ENCODE assay signal across 21 cellular contexts in genomic region chr12:41621288-41621687, GRCh38.
"Had no signal": no experiment of that assay in that cellular context is flagged by ENCODE, and none has a peak within 500 bp of the region (broad histone marks: within the 10 kb centered on the region; RNA-seq: fewer than 3 reads in every experiment).

No MANE protein-coding gene starts in this region.

- H3K4me3 ChIP-seq: cardiac muscle cell, lung, spleen had no signal

- H3K4me1 ChIP-seq: spleen had no signal

- ATAC-seq: activated CD8-positive, alpha-beta memory T cell treated with anti-CD3 and anti-CD28 coated beads, Interleukin-2, amount 10 ng/mL, durations not matched to agents 7 days and 5 days; activated T-helper 17 cell treated with anti-CD3 and anti-CD28 coated beads, Interleukin-2, amount 50 U/mL, for 72 hours; left lobe of liver; stimulated activated naive B cell treated with anti-CD40 and anti-IgM and Interleukin-4, amounts not matched to agents 10 μg/mL and 1 μg/mL and 100 μg/mL, for 72 hours had no signal

- H3K9me3 ChIP-seq: spleen had no signal

- DNase-seq: activated B cell treated with CpG ODN at 0.5 μM for 24 hours; activated CD4-positive, alpha-beta memory T cell treated with anti-CD3 and anti-CD28 coated beads, Interleukin-2, amount 10 ng/mL, durations not matched to agents 7 days and 5 days; activated CD4-positive, alpha-beta T cell treated with anti-CD3 and anti-CD28 coated beads for 48 hours; activated CD8-positive, alpha-beta memory T cell treated with anti-CD3 and anti-CD28 coated beads, Interleukin-2, amount 10 ng/mL, durations not matched to agents 7 days and 5 days; activated naive CD4-positive, alpha-beta T cell; activated naive CD8-positive, alpha-beta T cell treated with anti-CD3 and anti-CD28 coated beads for 36 hours; amniotic stem cell; effector memory CD4-positive, alpha-beta T cell; midbrain; nephron progenitor cell; occipital lobe; posterior cingulate gyrus; retina; spleen; stimulated activated CD4-positive, alpha-beta T cell treated with anti-CD3 and anti-CD28 coated beads, Interleukin-4, amount 100 ng/mL, for 4 hours; stimulated activated naive B cell treated with anti-CD40 and anti-IgM and Interleukin-4, amounts not matched to agents 10 μg/mL and 1 μg/mL and 100 μg/mL, for 72 hours; T-helper 9 cell had no signal

- H3K36me3 ChIP-seq: cardiac muscle cell, spleen had no signal

- H3K27ac ChIP-seq: cardiac muscle cell, spleen had no signal

- H3K27me3 ChIP-seq: cardiac muscle cell, spleen had no signal
